ENCODE assay signal across 9 cellular contexts in the genomic region with DNA sequence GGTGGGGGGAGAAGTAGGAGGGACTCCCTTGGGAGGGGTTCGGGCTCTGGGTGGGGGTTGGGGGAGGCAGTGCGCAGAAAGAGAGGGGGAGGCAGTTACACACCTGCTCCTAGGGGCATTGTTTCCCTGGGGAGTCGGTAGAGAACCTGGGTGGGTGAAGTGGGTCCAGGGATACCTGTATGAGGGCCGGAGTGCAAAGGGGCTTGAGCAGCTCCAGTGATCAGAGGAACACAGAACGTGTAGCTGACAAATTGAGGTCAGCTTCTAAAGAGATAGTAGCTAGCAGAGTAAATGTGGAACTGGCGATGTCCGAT. TPM values are rescaled to one million over a fixed set of nuclear protein-coding genes. Genes with fewer than 3 reads are reported as not detected.
A peak's percentile ranks its signal among the peaks of the same experiment; 100 is the strongest.
DNase-seq lines count a peak whose midpoint lies in the region; TF ChIP-seq lines count a peak whose summit lies in the region.
"Had no signal": no experiment of that assay in that cellular context is flagged by ENCODE, and none has a peak within 500 bp of the region (broad histone marks: within the 10 kb centered on the region; RNA-seq: fewer than 3 reads in every experiment).

No MANE protein-coding gene starts in this region.

- H3K4me3 ChIP-seq in SJCRH30 = peak overlapping the region; percentile 68
- peak overlapping the region; percentile 52 to 94 (median 74) for H3K4me3 ChIP-seq in fibroblast of lung (replicated peaks in 1 of 4; ENCODE audit: control extremely low read depth in 1 of 4, insufficient read depth in 1 of 4, low read depth in 3 of 4, low read length in 4 of 4)
- peak overlapping the region; percentile 96 for H3K4me3 ChIP-seq in skeletal muscle satellite cell (ENCODE audit: low read length)

- H3K79me2 ChIP-seq in fibroblast of lung (ENCODE audit: control insufficient read depth, insufficient read depth, low read length) = peaks cover 10% of the 10 kb centered on the region

- TF ChIP-seq CTCF in fibroblast of lung (conservative IDR thresholded peaks at IDR 0.05 in 1 of 2, IDR thresholded peaks at IDR 0.05 in 1 of 2; ENCODE audit: low read depth in 1 of 2, low read length in 2 of 2) = no peak

- H3K9me3 ChIP-seq in SJCRH30 (replicated peaks) (no peaks in the 10 kb centered on the region), fibroblast of lung (ENCODE audit: control insufficient read depth, insufficient read depth, low read depth, low read length) (no peaks in the 10 kb centered on the region), skeletal muscle satellite cell (replicated peaks; ENCODE audit: low read length) (no peaks in the 10 kb centered on the region)

- H3K36me3 ChIP-seq in SJCRH30 (peaks cover 36% of the 10 kb centered on the region), fibroblast of lung (ENCODE audit: control insufficient read depth, insufficient read depth, low read length) (peaks cover 13% of the 10 kb centered on the region), skeletal muscle satellite cell (ENCODE audit: insufficient read depth, low read length) (peaks cover 35% of the 10 kb centered on the region)

- H3K9ac ChIP-seq in fibroblast of lung (ENCODE audit: insufficient read depth, low read length) (peak overlapping the region; percentile 32), skeletal muscle satellite cell (ENCODE audit: low read depth, low read length) (peak overlapping the region; percentile 40)

- peak overlapping the region; percentile 80 for H3K27ac ChIP-seq in SJCRH30
- H3K27ac ChIP-seq in fibroblast of lung (ENCODE audit: insufficient read depth, low read length) = no peak overlapping the region

- H3K27me3 ChIP-seq in SJCRH30 (no peaks in the 10 kb centered on the region), fibroblast of lung (ENCODE audit: control insufficient read depth, insufficient read depth, low read length) (no peaks in the 10 kb centered on the region), skeletal muscle satellite cell (ENCODE audit: control insufficient read depth, insufficient read depth, low read length) (no peaks in the 10 kb centered on the region)
- H3K27me3 ChIP-seq: foreskin keratinocyte had no signal

- no peak overlapping the region for H2AFZ ChIP-seq in fibroblast of lung (ENCODE audit: low read length)

- H3K4me2 ChIP-seq in fibroblast of lung (ENCODE audit: extremely low read depth, insufficient read depth, low read length) (peak overlapping the region; percentile 90), skeletal muscle satellite cell (ENCODE audit: low read length) (peak overlapping the region; percentile 81)

- no peaks in the 10 kb centered on the region; the same call in 1 of the 2 replicates for H3K4me1 ChIP-seq in SJCRH30
- H3K4me1 ChIP-seq in fibroblast of lung (ENCODE audit: control insufficient read depth, extremely low read depth, insufficient read depth, low read length) = peaks cover 6% of the 10 kb centered on the region
- peaks cover 25% of the 10 kb centered on the region for H3K4me1 ChIP-seq in skeletal muscle satellite cell (ENCODE audit: control insufficient read depth, insufficient read depth, low read length)

- H4K20me1 ChIP-seq in fibroblast of lung (ENCODE audit: control insufficient read depth, extremely low read depth, insufficient read depth, low read length) = no peaks in the 10 kb centered on the region

- peak; percentile 29 for DNase-seq in activated CD8-positive, alpha-beta memory T cell treated with anti-CD3 and anti-CD28 coated beads, Interleukin-2, amount 50 U/mL, for 1 hour (ENCODE audit: extremely low read depth)
- DNase-seq in activated CD8-positive, alpha-beta memory T cell treated with anti-CD3 and anti-CD28 coated beads, Interleukin-2, amount 50 U/mL, for 4 hours = no peak
- no peak for DNase-seq in SJCRH30
- DNase-seq in fibroblast of lung (ENCODE audit: low read depth in 2 of 2) = no peak
- DNase-seq in NAMALWA (ENCODE audit: low spot score) = no peak
- no peak for DNase-seq in DMS153 treated with DMSO at 0.1 percent for 48 hours (lab: John Stamatoyannopoulos, UW; ENCODE audit: unreplicated experiment)
- no peak for DNase-seq in HCEC 1CT

RNA-seq across cellular contexts. Expression of gene SMARCD1, which starts 0.4 kb away (rescaled TPM):
- total RNA-seq in SJCRH30 (2014; rRNA removed; shearing (Covaris generic)) = 79.7 and 84.2 TPM in 2 replicates
- total RNA-seq in fibroblast of lung = 22.9 and 34.3 TPM in 2 replicates
- 30.5 and 45.0 TPM in 2 replicates for polyA plus RNA-seq in fibroblast of lung
- 23.3 and 31.5 TPM in 2 replicates for polyA plus RNA-seq in fibroblast of lung (2012)
- 42.1 and 88.6 TPM in 2 replicates for polyA minus RNA-seq in fibroblast of lung (ENCODE audit: low replicate concordance)
- 29.9 and 39.5 TPM in 2 replicates for total RNA-seq in skeletal muscle satellite cell (2012; rRNA removed)

RNA-seq across cellular contexts. Expression of gene GPD1, which starts 18.2 kb away (rescaled TPM):
- 0.23 and 0.24 TPM in 2 replicates for total RNA-seq in SJCRH30 (2014; rRNA removed; shearing (Covaris generic))
- total RNA-seq in fibroblast of lung = under 0.01 TPM in 1 of 2 replicates, not detected in the other
- polyA plus RNA-seq in fibroblast of lung = 0.03 TPM in 1 of 2 replicates, not detected in the other
- polyA plus RNA-seq in fibroblast of lung (2012) = 0.08 TPM in 1 of 2 replicates, not detected in the other
- not detected in 2 replicates for polyA minus RNA-seq in fibroblast of lung (ENCODE audit: low replicate concordance)
- 0.25 TPM in 1 of 2 replicates, not detected in the other for total RNA-seq in skeletal muscle satellite cell (2012; rRNA removed)

RNA-seq across cellular contexts. Expression of gene COX14, which starts 26.5 kb away (rescaled TPM):
- 25.3 and 36.3 TPM in 2 replicates for total RNA-seq in SJCRH30 (2014; rRNA removed; shearing (Covaris generic))
- 39.0 and 55.3 TPM in 2 replicates for total RNA-seq in fibroblast of lung
- 57.1 and 58.7 TPM in 2 replicates for polyA plus RNA-seq in fibroblast of lung
- 62.5 and 68.8 TPM in 2 replicates for polyA plus RNA-seq in fibroblast of lung (2012)
- 79.2 and 91.9 TPM in 2 replicates for polyA minus RNA-seq in fibroblast of lung (ENCODE audit: low replicate concordance)
- 31.9 and 33.6 TPM in 2 replicates for total RNA-seq in skeletal muscle satellite cell (2012; rRNA removed)

RNA-seq across cellular contexts. Expression of gene ASIC1, which starts 28.2 kb away (rescaled TPM):
- total RNA-seq in SJCRH30 (2014; rRNA removed; shearing (Covaris generic)) = 7.5 and 8.9 TPM in 2 replicates
- total RNA-seq in fibroblast of lung = 1.7 and 1.8 TPM in 2 replicates
- polyA plus RNA-seq in fibroblast of lung = 2.6 and 3.9 TPM in 2 replicates
- polyA plus RNA-seq in fibroblast of lung (2012) = 3.1 and 4.2 TPM in 2 replicates
- 9.8 and 11.0 TPM in 2 replicates for polyA minus RNA-seq in fibroblast of lung (ENCODE audit: low replicate concordance)
- total RNA-seq in skeletal muscle satellite cell (2012; rRNA removed) = 0.76 and 0.87 TPM in 2 replicates
